Comparison of ENCODE assay signal across 18 cellular contexts in the genomic region with DNA sequence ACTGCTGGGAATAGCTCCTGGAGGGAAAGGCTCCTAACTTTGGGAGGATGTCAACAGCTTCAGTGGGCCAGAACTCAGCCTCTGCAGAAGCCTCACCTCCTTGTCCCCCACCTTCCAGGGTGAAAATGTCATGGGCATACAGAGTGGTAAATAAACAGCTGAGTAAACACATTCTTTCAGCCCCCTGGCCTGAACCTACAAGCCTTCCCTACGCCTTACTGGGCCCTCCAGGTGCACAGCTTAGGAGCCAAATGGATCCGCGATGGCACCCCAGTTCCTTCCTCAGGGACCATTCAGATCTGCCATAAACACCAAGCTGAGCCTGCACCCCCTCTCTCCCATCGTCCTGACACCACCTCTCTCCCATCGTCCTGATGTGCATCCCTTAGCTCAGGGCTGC.
DNase-seq lines count a peak whose midpoint lies in the region; ATAC-seq, FAIRE-seq and TF ChIP-seq lines count a peak whose summit lies in the region.
"Had no signal": no experiment of that assay in that cellular context is flagged by ENCODE, and none has a peak within 500 bp of the region (broad histone marks: within the 10 kb centered on the region; RNA-seq: fewer than 3 reads in every experiment).

No MANE protein-coding gene starts in this region.

- H3K79me2 ChIP-seq in neural progenitor cell (ENCODE audit: low read depth): no peaks in the 10 kb centered on the region

- TF ChIP-seq EP300 in A549 (IDR thresholded peaks at IDR 0.05): no peak

- no peaks in the 10 kb centered on the region for H3K27me3 ChIP-seq in neural progenitor cell

- H3K4me1 ChIP-seq in A549 (no peaks in the 10 kb centered on the region), HEK293 (ENCODE audit: control insufficient read depth, insufficient read depth, low read length) (no peaks in the 10 kb centered on the region; the same call in 1 of the 2 replicates), neural progenitor cell (peaks cover 3% of the 10 kb centered on the region)
- H3K4me1 ChIP-seq: BE2C, Caco-2 had no signal

- H3K27ac ChIP-seq in A549 (no peak overlapping the region), HEK293 (ENCODE audit: extremely low read depth, low read depth, low read length) (no peak overlapping the region), neural progenitor cell (no peak overlapping the region)

- DNase-seq in A549 (ENCODE audit: low read depth in 1 of 2, low spot score in 1 of 2): no peak
- DNase-seq in neural progenitor cell (ENCODE audit: low spot score): no peak
- DNase-seq in type B pancreatic cell (ENCODE audit: extremely low spot score, unreplicated experiment): peak; percentile 52
- no peak for DNase-seq in NCI-H1105 (lab: John Stamatoyannopoulos, UW)
- DNase-seq: ACHN; BE2C; C1 segment of cervical spinal cord; Caco-2; CD4-positive, CD25-positive, alpha-beta regulatory T cell; DMS153; DMS79; GDM1; GOT3; H7 had no signal

- H3K4me2 ChIP-seq in A549 (no peak overlapping the region), neural progenitor cell (no peak overlapping the region)

- no peak overlapping the region for H3K9ac ChIP-seq in neural progenitor cell

- CTCF ChIA-PET in A549 (lab: Yijun Ruan, JAX) (interaction anchor here (0.9 to 7.9 kb wide), 16 partner anchors 9 to 691 kb away, joined by 3 to 90 read pairs (median 4); a partner anchor contains a TSS), HEK293 (lab: Yijun Ruan, JAX) (interaction anchor here (0.6 to 9.4 kb wide), 11 partner anchors 10 to 1817 kb away, joined by 3 to 142 read pairs (median 5); a partner anchor contains a TSS)

- H2AFZ ChIP-seq in neural progenitor cell (replicated peaks): no peak overlapping the region

- H3K9me3 Mint-ChIP-seq in neural progenitor cell (no peaks in the 10 kb centered on the region), type B pancreatic cell (no peaks in the 10 kb centered on the region)
- H3K9me3 Mint-ChIP-seq: CD4-positive, CD25-positive, alpha-beta regulatory T cell had no signal

- no peaks in the 10 kb centered on the region for H3K9me3 ChIP-seq in A549
- H3K9me3 ChIP-seq in HEK293 (ENCODE audit: control insufficient read depth, insufficient read depth, low read depth, low read length): no peaks in the 10 kb centered on the region
- H3K9me3 ChIP-seq in neural progenitor cell (ENCODE audit: low read depth): no peaks in the 10 kb centered on the region
- H3K9me3 ChIP-seq: BE2C, Caco-2 had no signal

- no peaks in the 10 kb centered on the region for H3F3A ChIP-seq in neural progenitor cell (ENCODE audit: low read depth)

- TF ChIP-seq RAD21 in A549 (conservative IDR thresholded peaks at IDR 0.05 in 1 of 2, IDR thresholded peaks at IDR 0.05 in 1 of 2): no peak

- ATAC-seq in A549 (no peak), HG03354 (IDR thresholded peaks at IDR 0.05; ENCODE audit: poor library complexity, severe bottlenecking, unreplicated experiment) (no peak)
- ATAC-seq: HCT116 had no signal

- H3K27ac Mint-ChIP-seq in neural progenitor cell (peak overlapping the region; percentile 72), type B pancreatic cell (no peak overlapping the region)

- H3K36me3 Mint-ChIP-seq in neural progenitor cell (no peaks in the 10 kb centered on the region), type B pancreatic cell (no peaks in the 10 kb centered on the region)
- H3K36me3 Mint-ChIP-seq: CD4-positive, CD25-positive, alpha-beta regulatory T cell had no signal

- POLR2A ChIA-PET in A549 (lab: Yijun Ruan, JAX): no interaction called here
- POLR2A ChIA-PET in HEK293 (lab: Yijun Ruan, JAX): interaction anchor here (0.6 to 1.5 kb wide), 2 partner anchors 82 to 125 kb away, joined by 3 to 4 read pairs; no protein-coding TSS in a partner anchor

- H3K4me3 Mint-ChIP-seq in neural progenitor cell (no peak overlapping the region), type B pancreatic cell (no peak overlapping the region)
- H3K4me3 Mint-ChIP-seq: CD4-positive, CD25-positive, alpha-beta regulatory T cell had no signal

- 68% methylated on average over 5 of the region's 5 CpGs for WGBS in A549 (ENCODE audit: missing lambda C conversion rate)

- no peak for TF ChIP-seq POLR2A in A549 (IDR thresholded peaks at IDR 0.05; ENCODE audit: low read length)

- H3K27me3 Mint-ChIP-seq in neural progenitor cell (ENCODE audit: insufficient read depth, low read depth): peaks cover 10% of the 10 kb centered on the region
- H3K27me3 Mint-ChIP-seq in type B pancreatic cell: peaks cover 7% of the 10 kb centered on the region
- H3K27me3 Mint-ChIP-seq: CD4-positive, CD25-positive, alpha-beta regulatory T cell had no signal

- no peak overlapping the region for H3K4me3 ChIP-seq in A549
- H3K4me3 ChIP-seq in HEK293 (ENCODE audit: low read depth, low read length): no peak overlapping the region
- no peak overlapping the region for H3K4me3 ChIP-seq in neural progenitor cell

- H4K20me1 ChIP-seq in neural progenitor cell (ENCODE audit: low read depth): no peaks in the 10 kb centered on the region

- FAIRE-seq in A549 (lab: Jason Lieb, UNC): no peak
- FAIRE-seq: GM12892 had no signal

- no peak for TF ChIP-seq CTCF in A549 (IDR thresholded peaks at IDR 0.05)
- no peak for TF ChIP-seq CTCF in HEK293 (tag by site-specific recombination; IDR thresholded peaks at IDR 0.05)
- TF ChIP-seq CTCF in neural progenitor cell (IDR thresholded peaks at IDR 0.05): no peak
- TF ChIP-seq CTCF in type B pancreatic cell (conservative IDR thresholded peaks at IDR 0.05): no peak

- H3K4me1 Mint-ChIP-seq in neural progenitor cell: peaks cover 30% of the 10 kb centered on the region
- peaks cover 17% of the 10 kb centered on the region for H3K4me1 Mint-ChIP-seq in type B pancreatic cell (ENCODE audit: unreplicated experiment)

- H3K36me3 ChIP-seq in HEK293 (ENCODE audit: control insufficient read depth in 2 of 2, insufficient read depth in 1 of 2, low read length in 2 of 2) (no peaks in the 10 kb centered on the region), neural progenitor cell (no peaks in the 10 kb centered on the region)
- H3K36me3 ChIP-seq: BE2C had no signal

TF ChIP-seq in A549, 52 proteins besides CTCF, POLR2A, EP300 and RAD21:
- peak; percentile 59 for TF ChIP-seq MAFK (IDR thresholded peaks at IDR 0.05; ENCODE audit: partially characterized antibody)
- TF ChIP-seq FOSB (CRISPR knock-in tag; IDR thresholded peaks at IDR 0.05): no peak

TF ChIP-seq in HEK293, 187 proteins besides CTCF, POLR2A, EP300 and RAD21:
- TF ChIP-seq SCRT2 (tag by site-specific recombination; IDR thresholded peaks at IDR 0.05) (no peak), OSR2 (tag by site-specific recombination; IDR thresholded peaks at IDR 0.05) (0 out of 2 replicates have a peak, but pooled peaks have one; percentile 11)
